ENCODE assay signal across 17 cellular contexts in the genomic region with DNA sequence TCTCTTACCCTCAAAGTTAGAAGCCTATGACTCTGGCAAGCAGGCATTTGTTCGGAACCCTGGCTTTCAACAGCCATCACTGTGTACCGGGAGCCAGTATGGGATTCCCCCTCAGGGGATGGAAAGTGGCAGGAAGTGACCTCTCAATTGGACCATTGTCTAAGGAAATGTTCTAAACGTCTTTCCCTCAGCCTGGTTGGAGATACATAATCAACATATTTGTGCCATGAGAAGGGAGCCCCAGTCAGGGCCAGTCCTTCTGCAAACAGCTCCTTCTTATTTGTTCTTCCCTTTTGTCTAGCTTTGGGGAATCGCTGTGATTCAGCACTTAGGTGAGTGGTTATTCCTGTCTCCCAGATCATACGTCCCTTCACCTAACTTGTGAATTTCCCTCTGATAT.
DNase-seq lines count a peak whose midpoint lies in the region; ATAC-seq and TF ChIP-seq lines count a peak whose summit lies in the region.
"Had no signal": no experiment of that assay in that cellular context is flagged by ENCODE, and none has a peak within 500 bp of the region (broad histone marks: within the 10 kb centered on the region; RNA-seq: fewer than 3 reads in every experiment).

No MANE protein-coding gene starts in this region.

- intact Hi-C loops in Calu3 (cut with micrococcal nuclease; ENCODE audit: unreplicated experiment): no loop called here
- intact Hi-C loops in activated naive CD4-positive, alpha-beta T cell treated with anti-CD3 and anti-CD28 coated beads for 36 hours (cut with micrococcal nuclease): no loop called here

- H3K36me3 Mint-ChIP-seq in Calu3 (ENCODE audit: insufficient read depth, unreplicated experiment): no peaks in the 10 kb centered on the region
- no peaks in the 10 kb centered on the region for H3K36me3 Mint-ChIP-seq in activated naive CD4-positive, alpha-beta T cell treated with anti-CD3 and anti-CD28 coated beads for 36 hours (ENCODE audit: low read depth)

- H3K9me3 Mint-ChIP-seq in Calu3 (ENCODE audit: low read depth, unreplicated experiment): peaks cover 4% of the 10 kb centered on the region
- no peaks in the 10 kb centered on the region for H3K9me3 Mint-ChIP-seq in activated naive CD4-positive, alpha-beta T cell treated with anti-CD3 and anti-CD28 coated beads for 36 hours
- H3K9me3 Mint-ChIP-seq: nephron progenitor cell had no signal

- no peaks in the 10 kb centered on the region for H3K27me3 Mint-ChIP-seq in Calu3 (ENCODE audit: unreplicated experiment)
- H3K27me3 Mint-ChIP-seq in activated naive CD4-positive, alpha-beta T cell treated with anti-CD3 and anti-CD28 coated beads for 36 hours (ENCODE audit: low read depth): no peaks in the 10 kb centered on the region
- H3K27me3 Mint-ChIP-seq: effector memory CD8-positive, alpha-beta T cell had no signal

- peak overlapping the region; percentile 22 for H3K27ac Mint-ChIP-seq in Calu3 (ENCODE audit: unreplicated experiment)
- no peak overlapping the region for H3K27ac Mint-ChIP-seq in activated naive CD4-positive, alpha-beta T cell treated with anti-CD3 and anti-CD28 coated beads for 36 hours
- H3K27ac Mint-ChIP-seq: effector memory CD8-positive, alpha-beta T cell; nephron progenitor cell had no signal

- CTCF ChIA-PET in Calu3 (lab: Charles Lee): no interaction called here
- CTCF ChIA-PET in activated naive CD4-positive, alpha-beta T cell treated with anti-CD3 and anti-CD28 coated beads for 36 hours (lab: Charles Lee): no interaction called here

- H3K4me1 Mint-ChIP-seq in Calu3 (ENCODE audit: low read depth, unreplicated experiment): peaks cover 22% of the 10 kb centered on the region
- no peaks in the 10 kb centered on the region for H3K4me1 Mint-ChIP-seq in activated naive CD4-positive, alpha-beta T cell treated with anti-CD3 and anti-CD28 coated beads for 36 hours (ENCODE audit: low read depth)
- H3K4me1 Mint-ChIP-seq: nephron progenitor cell had no signal

- no peak overlapping the region for H3K4me3 Mint-ChIP-seq in Calu3 (ENCODE audit: low read depth, unreplicated experiment)
- H3K4me3 Mint-ChIP-seq in activated naive CD4-positive, alpha-beta T cell treated with anti-CD3 and anti-CD28 coated beads for 36 hours: no peak overlapping the region
- H3K4me3 Mint-ChIP-seq: effector memory CD8-positive, alpha-beta T cell; nephron progenitor cell had no signal

- BruUV-seq in Calu3 (replicated peaks; lab: Mats Ljungman, UMichigan): no TSS peak

- no peak for TF ChIP-seq CTCF in Calu3 (IDR thresholded peaks at IDR 0.05; ENCODE audit: unreplicated experiment)

- ATAC-seq in HG03108 (IDR thresholded peaks at IDR 0.05; ENCODE audit: unreplicated experiment): no peak
- ATAC-seq: effector memory CD8-positive, alpha-beta T cell; left lobe of liver had no signal

- DNase-seq in Calu3: peak; percentile 70
- DNase-seq in HT1080 (ENCODE audit: low read depth): peak; percentile 86
- peak; percentile 56 for DNase-seq in astrocyte of the hippocampus (ENCODE audit: low read depth, low spot score)
- peak; percentile 13 for DNase-seq in iris pigment epithelial cell (ENCODE audit: low read depth)
- DNase-seq in LoVo (ENCODE audit: low spot score): no peak
- no peak for DNase-seq in cerebellum (ENCODE audit: low spot score)
- no peak for DNase-seq in activated naive CD4-positive, alpha-beta T cell treated with anti-CD3 and anti-CD28 coated beads for 36 hours
- DNase-seq: activated CD4-positive, CD25-positive, alpha-beta regulatory T cell treated with anti-CD3 and anti-CD28 coated beads, Interleukin-2, amount 50 U/mL, for 72 hours; anterior cingulate cortex; effector memory CD8-positive, alpha-beta T cell; heart left ventricle; NCI-H1694; NCI-H748 treated with DMSO at 0.1 percent for 48 hours; nephron progenitor cell; stomach had no signal

Comparison
In these comparisons a context has a peak if more than half of its experiments do, and no peak if none do; other contexts are left out.
1. DNase-seq: peak in Calu3 (single experiment), HT1080 (single experiment), astrocyte of the hippocampus (single experiment) and iris pigment epithelial cell (single experiment); none in LoVo (single experiment), cerebellum (single experiment) and activated naive CD4-positive, alpha-beta T cell treated with anti-CD3 and anti-CD28 coated beads for 36 hours (single experiment).